ENCODE assay signal across 8 cellular contexts in the genomic region with DNA sequence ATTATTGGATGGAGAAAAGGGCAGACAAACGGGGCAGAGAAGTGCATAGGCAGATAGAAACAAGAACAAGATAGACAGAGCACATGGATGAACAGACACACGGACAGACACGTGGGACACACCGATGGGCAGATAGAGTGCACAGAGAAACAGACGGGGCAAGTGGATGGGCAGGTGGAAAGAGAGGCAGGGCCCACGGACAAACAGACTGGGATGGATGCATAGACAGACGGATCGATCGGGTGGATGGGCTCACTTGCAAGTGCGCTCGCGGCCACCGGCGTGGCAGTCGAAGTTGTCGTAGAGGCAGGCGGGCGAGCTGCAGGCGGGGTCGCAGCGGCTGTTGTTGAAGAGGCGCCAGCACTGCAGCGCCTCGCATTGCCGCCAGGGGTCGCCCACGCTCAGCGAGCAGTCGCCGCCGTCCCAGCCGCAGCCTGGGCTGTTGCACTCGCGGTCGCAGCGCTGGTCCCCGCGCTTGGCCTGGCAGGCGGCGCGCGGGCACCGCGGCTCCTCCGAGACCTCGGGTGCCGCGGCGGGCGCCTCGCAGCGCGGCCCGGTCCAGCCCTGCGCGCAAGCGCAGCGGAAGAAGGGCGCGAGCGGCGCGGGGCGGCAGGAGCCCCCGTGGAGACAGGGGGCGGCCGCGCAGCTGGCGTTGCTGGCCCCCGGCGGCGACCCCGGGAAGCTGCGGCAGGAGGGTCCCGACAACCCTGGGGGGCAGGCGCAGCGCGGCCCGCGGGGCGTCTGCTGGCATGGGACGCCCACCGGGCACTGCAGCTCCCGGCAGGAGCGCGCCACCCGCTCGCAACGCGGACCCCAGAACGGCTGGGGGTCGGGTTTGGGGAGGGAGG. TPM values are rescaled to one million over a fixed set of nuclear protein-coding genes. Genes with fewer than 3 reads are reported as not detected.
DNase-seq lines count a peak whose midpoint lies in the region; ATAC-seq and TF ChIP-seq lines count a peak whose summit lies in the region.

No MANE protein-coding gene starts in this region.

- peaks cover 6% of the 10 kb centered on the region for H3K4me1 Mint-ChIP-seq in activated naive CD4-positive, alpha-beta T cell treated with anti-CD3 and anti-CD28 coated beads, Interleukin-2, amount 10 ng/mL, durations not matched to agents 7 days and 5 days
- H3K4me1 Mint-ChIP-seq in type B pancreatic cell (ENCODE audit: unreplicated experiment): peaks cover 5% of the 10 kb centered on the region

- H3K9me3 Mint-ChIP-seq in activated naive CD4-positive, alpha-beta T cell treated with anti-CD3 and anti-CD28 coated beads, Interleukin-2, amount 10 ng/mL, durations not matched to agents 7 days and 5 days: no peaks in the 10 kb centered on the region
- no peaks in the 10 kb centered on the region for H3K9me3 Mint-ChIP-seq in type B pancreatic cell

- ATAC-seq in Right ventricle myocardium inferior: peak; percentile 89

- DNase-seq in SHP77 (lab: John Stamatoyannopoulos, UW) (peak; percentile 52 to 73), SHP77 treated with DMSO at 0.1 percent for 48 hours (lab: John Stamatoyannopoulos, UW) (no peak), M059J (ENCODE audit: low read depth) (peak; percentile 76), SKM-1 (lab: John Stamatoyannopoulos, UW; ENCODE audit: unreplicated experiment) (peak; percentile 62), Right ventricle myocardium inferior (ENCODE audit: missing footprints) (peak; percentile 93), posterior cingulate gyrus (peak; percentile 66 to 97 (median 78)), type B pancreatic cell (ENCODE audit: extremely low spot score, unreplicated experiment) (peak; percentile 89)
- peak; percentile 88 for DNase-seq in activated naive CD4-positive, alpha-beta T cell treated with anti-CD3 and anti-CD28 coated beads, Interleukin-2, amount 10 ng/mL, durations not matched to agents 7 days and 5 days

- H3K4me3 Mint-ChIP-seq in activated naive CD4-positive, alpha-beta T cell treated with anti-CD3 and anti-CD28 coated beads, Interleukin-2, amount 10 ng/mL, durations not matched to agents 7 days and 5 days: no peak overlapping the region
- peak overlapping the region; percentile 77 for H3K4me3 Mint-ChIP-seq in type B pancreatic cell

- intact Hi-C loops in Right ventricle myocardium inferior (cut with DNase I): loop anchor here (1.0 to 10.0 kb wide), 3 partner anchors 75 to 379 kb away; a partner anchor contains a TSS
- intact Hi-C loops in posterior cingulate gyrus (cut with DNase I): loop anchor here (1.0 kb wide), 2 partner anchors 75 to 379 kb away; no protein-coding TSS in a partner anchor

- TF ChIP-seq CTCF in type B pancreatic cell (conservative IDR thresholded peaks at IDR 0.05): peak; percentile 94

- H3K36me3 Mint-ChIP-seq in activated naive CD4-positive, alpha-beta T cell treated with anti-CD3 and anti-CD28 coated beads, Interleukin-2, amount 10 ng/mL, durations not matched to agents 7 days and 5 days: no peaks in the 10 kb centered on the region
- H3K36me3 Mint-ChIP-seq in type B pancreatic cell: peaks cover 21% of the 10 kb centered on the region

- CTCF ChIA-PET in activated naive CD4-positive, alpha-beta T cell treated with anti-CD3 and anti-CD28 coated beads, Interleukin-2, amount 10 ng/mL, durations not matched to agents 7 days and 5 days (lab: Charles Lee): interaction anchor here (0.6 to 1.0 kb wide), 3 partner anchors 240 to 523 kb away, joined by 3 to 4 read pairs (median 3); no protein-coding TSS in a partner anchor

- H3K27me3 Mint-ChIP-seq in activated naive CD4-positive, alpha-beta T cell treated with anti-CD3 and anti-CD28 coated beads, Interleukin-2, amount 10 ng/mL, durations not matched to agents 7 days and 5 days: peaks cover 32% of the 10 kb centered on the region
- H3K27me3 Mint-ChIP-seq in type B pancreatic cell: no peaks in the 10 kb centered on the region

- no peak overlapping the region for H3K27ac Mint-ChIP-seq in activated naive CD4-positive, alpha-beta T cell treated with anti-CD3 and anti-CD28 coated beads, Interleukin-2, amount 10 ng/mL, durations not matched to agents 7 days and 5 days
- peak overlapping the region; percentile 47 for H3K27ac Mint-ChIP-seq in type B pancreatic cell

RNA-seq across cellular contexts. Expression of a gene that starts 23.3 kb away (rescaled TPM):
- total RNA-seq in M059J (2014; rRNA removed; shearing (Covaris generic)): 0.66 and 2.4 TPM in 2 replicates
- 28.5 TPM for total RNA-seq in Right ventricle myocardium inferior
- total RNA-seq in type B pancreatic cell (ENCODE audit: low replicate concordance): 119 and 139 TPM in 2 replicates

RNA-seq across cellular contexts. Expression of a gene that starts 54.8 kb away (rescaled TPM):
- not detected in 2 replicates for total RNA-seq in M059J (2014; rRNA removed; shearing (Covaris generic))
- total RNA-seq in Right ventricle myocardium inferior: 0.14 TPM
- 5.1 and 9.4 TPM in 2 replicates for total RNA-seq in type B pancreatic cell (ENCODE audit: low replicate concordance)
